11 cellular contexts compared by ENCODE assay signal in genomic region chr6:53461041-53461656, GRCh38.
DNase-seq lines count a peak whose midpoint lies in the region; ATAC-seq and TF ChIP-seq lines count a peak whose summit lies in the region.
"Had no signal": no experiment of that assay in that cellular context is flagged by ENCODE, and none has a peak within 500 bp of the region (broad histone marks: within the 10 kb centered on the region; RNA-seq: fewer than 3 reads in every experiment).

No MANE protein-coding gene starts in this region.

- H3K27me3 Mint-ChIP-seq in activated B cell treated with CpG ODN at 0.5 μM for 24 hours = no peaks in the 10 kb centered on the region

- no peaks in the 10 kb centered on the region for H3K36me3 ChIP-seq in colonic mucosa

- H3K4me1 ChIP-seq in colonic mucosa = no peaks in the 10 kb centered on the region

- DNase-seq in GM13977 (ENCODE audit: low spot score) = peak; percentile 34
- no peak for DNase-seq in activated B cell treated with CpG ODN at 0.5 μM for 24 hours
- DNase-seq in stimulated activated CD4-positive, alpha-beta T cell treated with anti-CD3 and anti-CD28 coated beads, Interleukin-4, amount 100 ng/mL, for 24 hours = no peak
- no peak for DNase-seq in C1 segment of cervical spinal cord (lab: John Stamatoyannopoulos, UW)
- DNase-seq in colonic mucosa = no peak
- no peak for DNase-seq in activated gamma-delta T cell (lab: John Stamatoyannopoulos, UW)
- DNase-seq: activated CD8-positive, alpha-beta memory T cell treated with anti-CD3 and anti-CD28 coated beads for 24 hours; cerebellar nuclear complex; DND-41 had no signal

- intact Hi-C loops in activated B cell treated with CpG ODN at 0.5 μM for 24 hours (cut with micrococcal nuclease) = loop anchor here (1.0 to 2.0 kb wide), 4 partner anchors 20 to 466 kb away; partner anchors contain the start of gene GSTA4
- intact Hi-C loops in colonic mucosa (cut with DNase I) = no loop called here

- no peaks in the 10 kb centered on the region for H3K9me3 ChIP-seq in colonic mucosa

- peak overlapping the region; percentile 72 for H3K4me3 Mint-ChIP-seq in activated B cell treated with CpG ODN at 0.5 μM for 24 hours

- H3K4me1 Mint-ChIP-seq in activated B cell treated with CpG ODN at 0.5 μM for 24 hours = peaks cover 94% of the 10 kb centered on the region

- no peak overlapping the region for H3K4me3 ChIP-seq in colonic mucosa

- peaks cover 2% of the 10 kb centered on the region for H3K36me3 Mint-ChIP-seq in activated B cell treated with CpG ODN at 0.5 μM for 24 hours (ENCODE audit: low read depth)

- no peak overlapping the region for H3K27ac ChIP-seq in colonic mucosa

- CTCF ChIA-PET in activated B cell treated with CpG ODN at 0.5 μM for 24 hours (lab: Charles Lee) = interaction anchor here (1.0 to 1.9 kb wide), 4 partner anchors 23 to 215 kb away, joined by 3 to 12 read pairs (median 3); no protein-coding TSS in a partner anchor

- H3K9ac ChIP-seq in colonic mucosa (ENCODE audit: low read depth in 2 of 2, low read length in 2 of 2) = no peak overlapping the region

- no peak for TF ChIP-seq CTCF in GM13977 (IDR thresholded peaks at IDR 0.05; ENCODE audit: extremely low read depth, insufficient read depth, missing control alignments)
- TF ChIP-seq CTCF in activated B cell treated with CpG ODN at 0.5 μM for 24 hours (IDR thresholded peaks at IDR 0.05) = no peak
- TF ChIP-seq CTCF in colonic mucosa (IDR thresholded peaks at IDR 0.05) = no peak

- in situ Hi-C loops in GM13977 (cut with MboI; ENCODE audit: low pct_unique_long_range_greater_than_20kb, low sequenced_read_pairs, unreplicated experiment) = no loop called here

- peaks cover 2% of the 10 kb centered on the region for H3K9me3 Mint-ChIP-seq in activated B cell treated with CpG ODN at 0.5 μM for 24 hours

- peak overlapping the region; percentile 96 for H3K27ac Mint-ChIP-seq in activated B cell treated with CpG ODN at 0.5 μM for 24 hours

- POLR2A ChIA-PET in activated B cell treated with CpG ODN at 0.5 μM for 24 hours (lab: Charles Lee) = interaction anchor here (0.5 to 2.4 kb wide), 11 partner anchors 12 to 1465 kb away, joined by 3 to 19 read pairs (median 4); partner anchors contain the start of gene ELOVL5

- peak; percentile 61 for ATAC-seq in GM21529 (IDR thresholded peaks at IDR 0.05; ENCODE audit: unreplicated experiment)
- ATAC-seq in HG03565 (IDR thresholded peaks at IDR 0.05; ENCODE audit: unreplicated experiment) = peak; percentile 60
- peak; percentile 72 for ATAC-seq in activated B cell treated with CpG ODN at 0.5 μM for 24 hours (ENCODE audit: low read depth)

- H3K27me3 ChIP-seq in colonic mucosa = no peaks in the 10 kb centered on the region
